ENCODE assay signal across 24 cellular contexts in genomic region chr12:57575771-57576612, GRCh38. TPM values are rescaled to one million over a fixed set of nuclear protein-coding genes. Genes with fewer than 3 reads are reported as not detected.
A peak's percentile ranks its signal among the peaks of the same experiment; 100 is the strongest.
DNase-seq lines count a peak whose midpoint lies in the region; ATAC-seq and TF ChIP-seq lines count a peak whose summit lies in the region.
"Had no signal": no experiment of that assay in that cellular context is flagged by ENCODE, and none has a peak within 500 bp of the region (broad histone marks: within the 10 kb centered on the region; RNA-seq: fewer than 3 reads in every experiment).

No MANE protein-coding gene starts in this region.

- no peaks in the 10 kb centered on the region for H3K27me3 ChIP-seq in SK-N-SH (ENCODE audit: insufficient read depth)

- no peak for ATAC-seq in T-helper 17 cell
- peak; percentile 31 for ATAC-seq in left lobe of liver
- ATAC-seq in stimulated activated effector memory CD8-positive, alpha-beta T cell treated with anti-CD3 and anti-CD28 coated beads, Interleukin-12 subunit alpha, Interleukin-12 subunit beta, amount 100 ng/mL, for 72 hours: no peak
- ATAC-seq: A549, Right ventricle myocardium inferior had no signal

- H3K36me3 ChIP-seq in SK-N-SH (replicated peaks in 1 of 2; ENCODE audit: control insufficient read depth in 1 of 2, insufficient read depth in 2 of 2, low read length in 1 of 2): peaks cover 23 to 71% of the 10 kb centered on the region in 2 experiments
- H3K36me3 ChIP-seq: HAP-1 had no signal

- H3K4me1 Mint-ChIP-seq in T-helper 17 cell: no peaks in the 10 kb centered on the region
- no peaks in the 10 kb centered on the region for H3K4me1 Mint-ChIP-seq in stimulated activated effector memory CD8-positive, alpha-beta T cell treated with anti-CD3 and anti-CD28 coated beads, Interleukin-12 subunit alpha, Interleukin-12 subunit beta, amount 100 ng/mL, for 72 hours
- H3K4me1 Mint-ChIP-seq: B cell, CD14-positive monocyte had no signal

- no peaks in the 10 kb centered on the region for H3F3A ChIP-seq in SK-N-SH (replicated peaks; ENCODE audit: insufficient read depth)

- no peaks in the 10 kb centered on the region for H3K9me2 ChIP-seq in SK-N-SH

- no peak overlapping the region for H3K4me3 Mint-ChIP-seq in T-helper 17 cell
- no peak overlapping the region for H3K4me3 Mint-ChIP-seq in stimulated activated effector memory CD8-positive, alpha-beta T cell treated with anti-CD3 and anti-CD28 coated beads, Interleukin-12 subunit alpha, Interleukin-12 subunit beta, amount 100 ng/mL, for 72 hours
- H3K4me3 Mint-ChIP-seq: B cell, CD14-positive monocyte had no signal

- H3K27me3 Mint-ChIP-seq in T-helper 17 cell: peaks cover 11% of the 10 kb centered on the region

- H3K4me1 ChIP-seq in SK-N-SH (ENCODE audit: control insufficient read depth in 1 of 2, insufficient read depth in 2 of 2, low read depth in 1 of 2, low read length in 1 of 2): no peaks in the 10 kb centered on the region
- H3K4me1 ChIP-seq: HAP-1 had no signal

- H3K27ac ChIP-seq in SK-N-SH (ENCODE audit: low read depth in 2 of 2, low read length in 1 of 2): no peak overlapping the region
- H3K27ac ChIP-seq: A549, GM23248, KMS-11 had no signal

- H3K4me2 ChIP-seq in SK-N-SH: no peak overlapping the region
- H3K4me2 ChIP-seq: A549, KMS-11 had no signal

- no peak for TF ChIP-seq CTCF in SK-N-SH (IDR thresholded peaks at IDR 0.05)

- no peak for TF ChIP-seq RAD21 in SK-N-SH (IDR thresholded peaks at IDR 0.05; ENCODE audit: low read length)

- H3K9me3 ChIP-seq in T-helper 17 cell (ENCODE audit: control insufficient read depth, low read length, poor library complexity, severe bottlenecking) (no peaks in the 10 kb centered on the region), SK-N-SH (no peaks in the 10 kb centered on the region)
- H3K9me3 ChIP-seq: A549, HAP-1 had no signal

- H3K79me2 ChIP-seq in SK-N-SH (ENCODE audit: insufficient read depth): no peaks in the 10 kb centered on the region

- no peak overlapping the region for H3K9ac ChIP-seq in SK-N-SH
- H3K9ac ChIP-seq: GM23248, KMS-11 had no signal

- H2AFZ ChIP-seq in SK-N-SH (ENCODE audit: low read depth): no peak overlapping the region
- H2AFZ ChIP-seq: GM23248 had no signal

- H3K27ac Mint-ChIP-seq in T-helper 17 cell: peak overlapping the region; percentile 70
- peak overlapping the region; percentile 2 for H3K27ac Mint-ChIP-seq in stimulated activated effector memory CD8-positive, alpha-beta T cell treated with anti-CD3 and anti-CD28 coated beads, Interleukin-12 subunit alpha, Interleukin-12 subunit beta, amount 100 ng/mL, for 72 hours
- H3K27ac Mint-ChIP-seq: B cell, CD14-positive monocyte had no signal

- no peaks in the 10 kb centered on the region for H3K36me3 Mint-ChIP-seq in T-helper 17 cell (ENCODE audit: low read depth)
- H3K36me3 Mint-ChIP-seq in stimulated activated effector memory CD8-positive, alpha-beta T cell treated with anti-CD3 and anti-CD28 coated beads, Interleukin-12 subunit alpha, Interleukin-12 subunit beta, amount 100 ng/mL, for 72 hours: no peaks in the 10 kb centered on the region
- H3K36me3 Mint-ChIP-seq: CD14-positive monocyte had no signal

- no peak overlapping the region for H3K4me3 ChIP-seq in SK-N-SH (ENCODE audit: low read depth in 2 of 2, low read length in 1 of 2)
- H3K4me3 ChIP-seq: A549, GM23248, HAP-1 had no signal

- DNase-seq in HuH-7 (ENCODE audit: low spot score): peak; percentile 40
- DNase-seq in T-helper 17 cell: no peak
- DNase-seq in left lobe of liver (ENCODE audit: low spot score): no peak
- no peak for DNase-seq in stimulated activated effector memory CD8-positive, alpha-beta T cell treated with anti-CD3 and anti-CD28 coated beads, Interleukin-12 subunit alpha, Interleukin-12 subunit beta, amount 100 ng/mL, for 72 hours (ENCODE audit: low spot score in 2 of 2)
- DNase-seq in SK-N-SH: no peak
- no peak for DNase-seq in NCI-H748 treated with DMSO at 0.1 percent for 48 hours (lab: John Stamatoyannopoulos, UW)
- DNase-seq in HT-29 (ENCODE audit: low spot score): no peak
- DNase-seq: COR-L47, GM23248, IMR-90, NCI-H1105, NCI-H146, NCI-H2029, NCI-H345, NCI-H524 treated with DMSO at 0.1 percent for 48 hours, OCI-M1, SW 1271 had no signal

- TF ChIP-seq EP300 in SK-N-SH (IDR thresholded peaks at IDR 0.05; ENCODE audit: borderline replicate concordance in 1 of 2, low read depth in 1 of 2, low read length in 1 of 2): no peak

- 73% methylated on average over 6 of the region's 12 CpGs for WGBS in SK-N-SH (ENCODE audit: low lambda C conversion rate)

- POLR2A ChIA-PET in SK-N-SH (lab: Yijun Ruan, JAX): interaction anchor here (0.6 kb wide), 1 partner anchor 36 kb away, joined by 3 read pairs; no protein-coding TSS in a partner anchor

- no peaks in the 10 kb centered on the region for H4K20me1 ChIP-seq in SK-N-SH (ENCODE audit: insufficient read depth)

- no peaks in the 10 kb centered on the region for H3K9me3 Mint-ChIP-seq in stimulated activated effector memory CD8-positive, alpha-beta T cell treated with anti-CD3 and anti-CD28 coated beads, Interleukin-12 subunit alpha, Interleukin-12 subunit beta, amount 100 ng/mL, for 72 hours
- H3K9me3 Mint-ChIP-seq: CD14-positive monocyte had no signal

- CTCF ChIA-PET in SK-N-SH (lab: Yijun Ruan, JAX): interaction anchor here (1.1 to 11.3 kb wide), 5 partner anchors 7 to 117 kb away, joined by 5 to 110 read pairs (median 14); partner anchors contain the start of gene B4GALNT1

TF ChIP-seq in SK-N-SH, 30 proteins besides CTCF, POLR2A, EP300 and RAD21 (continues in another document):
- TF ChIP-seq ZBTB33 (IDR thresholded peaks at IDR 0.05; ENCODE audit: borderline replicate concordance, low read depth): no peak
- no peak for TF ChIP-seq RCOR1 (IDR thresholded peaks at IDR 0.05; ENCODE audit: low read length)
- no peak for TF ChIP-seq TEAD4 (IDR thresholded peaks at IDR 0.05; ENCODE audit: borderline replicate concordance, insufficient read depth)
- no peak for TF ChIP-seq TCF12 (IDR thresholded peaks at IDR 0.05)
- no peak for TF ChIP-seq GATA2 (CRISPR knock-in tag; IDR thresholded peaks at IDR 0.05)
- TF ChIP-seq SMC3 (IDR thresholded peaks at IDR 0.05; ENCODE audit: low read depth, low read length): no peak
- no peak for TF ChIP-seq EZH2phosphoT487 (IDR thresholded peaks at IDR 0.05; ENCODE audit: borderline replicate concordance, low read depth)
- TF ChIP-seq POLR2AphosphoS5 (IDR thresholded peaks at IDR 0.05; ENCODE audit: low read depth, low read length): no peak
- TF ChIP-seq FOSL2 (IDR thresholded peaks at IDR 0.05; ENCODE audit: borderline replicate concordance, low read depth): no peak
- no peak for TF ChIP-seq GABPA (IDR thresholded peaks at IDR 0.05; ENCODE audit: low read depth)
- TF ChIP-seq, protein P1, sequence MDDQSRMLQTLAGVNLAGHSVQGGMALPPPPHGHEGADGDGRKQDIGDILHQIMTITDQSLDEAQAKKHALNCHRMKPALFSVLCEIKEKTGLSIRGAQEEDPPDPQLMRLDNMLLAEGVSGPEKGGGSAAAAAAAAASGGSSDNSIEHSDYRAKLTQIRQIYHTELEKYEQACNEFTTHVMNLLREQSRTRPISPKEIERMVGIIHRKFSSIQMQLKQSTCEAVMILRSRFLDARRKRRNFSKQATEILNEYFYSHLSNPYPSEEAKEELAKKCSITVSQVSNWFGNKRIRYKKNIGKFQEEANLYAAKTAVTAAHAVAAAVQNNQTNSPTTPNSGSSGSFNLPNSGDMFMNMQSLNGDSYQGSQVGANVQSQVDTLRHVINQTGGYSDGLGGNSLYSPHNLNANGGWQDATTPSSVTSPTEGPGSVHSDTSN (IDR thresholded peaks at IDR 0.05): no peak

RNA-seq across cellular contexts. Expression of gene PIP4K2C, which starts 15.0 kb away (rescaled TPM):
- 10 to 100 TPM; 28.9 to 32.2 TPM for total RNA-seq in T-helper 17 cell
- 11.8 TPM for total RNA-seq in left lobe of liver
- 34.2 and 40.1 TPM in 2 replicates for polyA plus RNA-seq in SK-N-SH (2012; rRNA removed)
- 35.5 and 40.3 TPM in 2 replicates for polyA plus RNA-seq in SK-N-SH (2012; cell fraction: cytosol; rRNA removed)
- polyA plus RNA-seq in SK-N-SH (2012; cell fraction: nucleus; rRNA removed): 25.2 and 35.0 TPM in 2 replicates
- 30.8 and 37.2 TPM in 2 replicates for total RNA-seq in HT-29 (2014; rRNA removed; shearing (Covaris generic))

RNA-seq across cellular contexts. Expression of gene KIF5A, which starts 26.1 kb away (rescaled TPM):
- under 1 TPM; 0.35 to 0.63 TPM for total RNA-seq in T-helper 17 cell
- total RNA-seq in left lobe of liver: 0.05 TPM
- polyA plus RNA-seq in SK-N-SH (2012; rRNA removed): 6.2 and 8.9 TPM in 2 replicates
- polyA plus RNA-seq in SK-N-SH (2012; cell fraction: cytosol; rRNA removed): 2.8 and 3.8 TPM in 2 replicates
- 32.0 and 36.4 TPM in 2 replicates for polyA plus RNA-seq in SK-N-SH (2012; cell fraction: nucleus; rRNA removed)
- not detected in 2 replicates for total RNA-seq in HT-29 (2014; rRNA removed; shearing (Covaris generic))
- total RNA-seq: G401 had no signal
- polyA plus RNA-seq: CD14-positive monocyte had no signal

RNA-seq across cellular contexts. Expression of gene DTX3, which starts 28.6 kb away (rescaled TPM):
- total RNA-seq in T-helper 17 cell: 10 to 100 TPM; 24.4 to 32.8 TPM
- total RNA-seq in left lobe of liver: 2.2 TPM
- polyA plus RNA-seq in SK-N-SH (2012; rRNA removed): 61.2 and 62.6 TPM in 2 replicates
- polyA plus RNA-seq in SK-N-SH (2012; cell fraction: cytosol; rRNA removed): 21.8 and 33.1 TPM in 2 replicates
- 312 and 331 TPM in 2 replicates for polyA plus RNA-seq in SK-N-SH (2012; cell fraction: nucleus; rRNA removed)
- total RNA-seq in HT-29 (2014; rRNA removed; shearing (Covaris generic)): not detected in 2 replicates

RNA-seq across cellular contexts. Expression of gene DCTN2, which starts 29.0 kb away (rescaled TPM):
- total RNA-seq in T-helper 17 cell (10 to 100 TPM; 63.9 to 78.8 TPM), left lobe of liver (28.9 TPM)
- polyA plus RNA-seq in SK-N-SH (2012; rRNA removed): 122 and 139 TPM in 2 replicates
- 120 and 135 TPM in 2 replicates for polyA plus RNA-seq in SK-N-SH (2012; cell fraction: cytosol; rRNA removed)
- 165 and 176 TPM in 2 replicates for polyA plus RNA-seq in SK-N-SH (2012; cell fraction: nucleus; rRNA removed)
- total RNA-seq in HT-29 (2014; rRNA removed; shearing (Covaris generic)): 58.6 and 62.3 TPM in 2 replicates

RNA-seq across cellular contexts. Expression of gene ARHGEF25, which starts 35.2 kb away (rescaled TPM):
- total RNA-seq in T-helper 17 cell: 1 to 10 TPM in 1 of 2 donors, under 1 TPM in 1; 0.37 to 1.2 TPM
- 1.5 TPM for total RNA-seq in left lobe of liver
- 48.1 and 51.6 TPM in 2 replicates for polyA plus RNA-seq in SK-N-SH (2012; rRNA removed)
- polyA plus RNA-seq in SK-N-SH (2012; cell fraction: cytosol; rRNA removed): 39.3 and 41.6 TPM in 2 replicates
- polyA plus RNA-seq in SK-N-SH (2012; cell fraction: nucleus; rRNA removed): 220 and 239 TPM in 2 replicates
- total RNA-seq in HT-29 (2014; rRNA removed; shearing (Covaris generic)): 0.25 TPM in 1 of 2 replicates, not detected in the other
- total RNA-seq: B cell had no signal
- polyA plus RNA-seq: CD14-positive monocyte had no signal
